Comparison of ENCODE assay signal across 21 cellular contexts in genomic region chr6:38755207-38755606, GRCh38. TPM values are rescaled to one million over a fixed set of nuclear protein-coding genes. Genes with fewer than 3 reads are reported as not detected.
A peak's percentile ranks its signal among the peaks of the same experiment; 100 is the strongest.
DNase-seq lines count a peak whose midpoint lies in the region; ATAC-seq and TF ChIP-seq lines count a peak whose summit lies in the region.
"Had no signal": no experiment of that assay in that cellular context is flagged by ENCODE, and none has a peak within 500 bp of the region (broad histone marks: within the 10 kb centered on the region; RNA-seq: fewer than 3 reads in every experiment).

No MANE protein-coding gene starts in this region.

- POLR2A ChIA-PET in HEK293 (lab: Yijun Ruan, JAX): no interaction called here

- no peak for ATAC-seq in activated T-helper 17 cell treated with anti-CD3 and anti-CD28 coated beads, Interleukin-2, amount 50 U/mL, for 72 hours (replicated peaks)
- no peak for ATAC-seq in HG03039 (IDR thresholded peaks at IDR 0.05; ENCODE audit: unreplicated experiment)
- no peak for ATAC-seq in GM18858 (IDR thresholded peaks at IDR 0.05; ENCODE audit: unreplicated experiment)
- ATAC-seq: CD8-positive, alpha-beta T cell; gastrocnemius medialis; right lobe of liver had no signal

- H3K27me3 Mint-ChIP-seq in activated T-helper 17 cell treated with anti-CD3 and anti-CD28 coated beads, Interleukin-2, amount 50 U/mL, for 72 hours: no peaks in the 10 kb centered on the region
- H3K27me3 Mint-ChIP-seq: dendritic cell treated with granulocyte-macrophage colony-stimulating factor and Interleukin-4, amounts not matched to agents 40 ng/mL and 50 ng/mL, for 4 days had no signal

- H3K27ac ChIP-seq in 22Rv1 (peak overlapping the region; percentile 80), HEK293 (ENCODE audit: extremely low read depth, low read depth, low read length) (no peak overlapping the region), WERI-Rb-1 (no peak overlapping the region)
- H3K27ac ChIP-seq: gastrocnemius medialis, HL-60, right lobe of liver, stomach had no signal

- H3K4me3 ChIP-seq in HEK293 (ENCODE audit: low read depth, low read length): no peak overlapping the region
- H3K4me3 ChIP-seq in WERI-Rb-1 (ENCODE audit: low read depth, low read length): no peak overlapping the region
- H3K4me3 ChIP-seq: gastrocnemius medialis, right lobe of liver, stomach had no signal

- H3K36me3 Mint-ChIP-seq in activated T-helper 17 cell treated with anti-CD3 and anti-CD28 coated beads, Interleukin-2, amount 50 U/mL, for 72 hours (ENCODE audit: low read depth): no peaks in the 10 kb centered on the region
- H3K36me3 Mint-ChIP-seq: brain; CD8-positive, alpha-beta T cell had no signal

- TF ChIP-seq CTCF in 22Rv1 (IDR thresholded peaks at IDR 0.05): no peak
- TF ChIP-seq CTCF in HEK293 (tag by site-specific recombination; IDR thresholded peaks at IDR 0.05): no peak
- no peak for TF ChIP-seq CTCF in WERI-Rb-1 (IDR thresholded peaks at IDR 0.05; ENCODE audit: low read depth, low read length)

- peak overlapping the region; percentile 77 for H3K27ac Mint-ChIP-seq in activated T-helper 17 cell treated with anti-CD3 and anti-CD28 coated beads, Interleukin-2, amount 50 U/mL, for 72 hours
- H3K27ac Mint-ChIP-seq: brain; CD8-positive, alpha-beta T cell; dendritic cell treated with granulocyte-macrophage colony-stimulating factor and Interleukin-4, amounts not matched to agents 40 ng/mL and 50 ng/mL, for 4 days; IgD-negative memory B cell had no signal

- no peaks in the 10 kb centered on the region for H3K9me3 ChIP-seq in HEK293 (ENCODE audit: control insufficient read depth, insufficient read depth, low read depth, low read length)
- H3K9me3 ChIP-seq in WERI-Rb-1 (ENCODE audit: severe bottlenecking): no peaks in the 10 kb centered on the region
- H3K9me3 ChIP-seq: gastrocnemius medialis, right lobe of liver had no signal

- peaks cover 4% of the 10 kb centered on the region for H3K9me3 Mint-ChIP-seq in activated T-helper 17 cell treated with anti-CD3 and anti-CD28 coated beads, Interleukin-2, amount 50 U/mL, for 72 hours
- H3K9me3 Mint-ChIP-seq: CD8-positive, alpha-beta T cell; IgD-negative memory B cell had no signal

- H3K36me3 ChIP-seq in HEK293 (ENCODE audit: control insufficient read depth in 2 of 2, insufficient read depth in 1 of 2, low read length in 2 of 2) (no peaks in the 10 kb centered on the region), WERI-Rb-1 (no peaks in the 10 kb centered on the region)
- H3K36me3 ChIP-seq: gastrocnemius medialis, right lobe of liver, stomach had no signal

- DNase-seq in left kidney (ENCODE audit: low read depth, low spot score): peak; percentile 14
- DNase-seq in NCI-H2081 treated with DMSO at 0.1 percent for 48 hours (lab: John Stamatoyannopoulos, UW): no peak
- DNase-seq in WERI-Rb-1: no peak
- DNase-seq: activated CD4-positive, alpha-beta T cell treated with anti-CD3 and anti-CD28 coated beads, Interleukin-2, amount 50 U/mL, for 1 hour; CD8-positive, alpha-beta T cell; gastrocnemius medialis; NCI-H2081; nucleus accumbens; right lobe of liver; stimulated activated CD4-positive, alpha-beta T cell treated with anti-CD3 and anti-CD28 coated beads, Interleukin-1b, Interleukin-23, amount 100 ng/mL, for 48 hours; stomach had no signal

- peaks cover 8% of the 10 kb centered on the region for H3K4me1 ChIP-seq in HEK293 (ENCODE audit: control insufficient read depth, insufficient read depth, low read length)
- H3K4me1 ChIP-seq: gastrocnemius medialis, right lobe of liver, stomach had no signal

- no peaks in the 10 kb centered on the region for H3K4me1 Mint-ChIP-seq in activated T-helper 17 cell treated with anti-CD3 and anti-CD28 coated beads, Interleukin-2, amount 50 U/mL, for 72 hours
- H3K4me1 Mint-ChIP-seq: brain, IgD-negative memory B cell had no signal

- H3K4me3 Mint-ChIP-seq in activated T-helper 17 cell treated with anti-CD3 and anti-CD28 coated beads, Interleukin-2, amount 50 U/mL, for 72 hours: no peak overlapping the region
- H3K4me3 Mint-ChIP-seq: brain; CD8-positive, alpha-beta T cell; dendritic cell treated with granulocyte-macrophage colony-stimulating factor and Interleukin-4, amounts not matched to agents 40 ng/mL and 50 ng/mL, for 4 days; IgD-negative memory B cell had no signal

- H3K27me3 ChIP-seq in WERI-Rb-1 (ENCODE audit: insufficient read depth, low read depth, severe bottlenecking): no peaks in the 10 kb centered on the region
- H3K27me3 ChIP-seq: gastrocnemius medialis, right lobe of liver, stomach had no signal

- CTCF ChIA-PET in HEK293 (lab: Yijun Ruan, JAX): no interaction called here

TF ChIP-seq in HEK293, 187 proteins besides CTCF, POLR2A, EP300 and RAD21:
- TF ChIP-seq ZNF335 (tag by site-specific recombination; conservative IDR thresholded peaks at IDR 0.05) (0 out of 2 replicates have a peak, but pooled peaks have one; percentile 22), ZFP69B (tag by site-specific recombination; IDR thresholded peaks at IDR 0.05) (no peak)

RNA-seq across cellular contexts. Expression of gene DNAH8, which starts 40.1 kb away (rescaled TPM):
- total RNA-seq in activated T-helper 17 cell treated with anti-CD3 and anti-CD28 coated beads, Interleukin-2, amount 50 U/mL, for 72 hours: under 1 TPM; 0.03 to 0.09 TPM
- total RNA-seq: CD8-positive, alpha-beta T cell; gastrocnemius medialis; H1 had no signal

RNA-seq across cellular contexts. Expression of gene GLO1, which starts 52.3 kb away (rescaled TPM):
- 100 to 1,000 TPM in 1 of 2 donors, 10 to 100 TPM in 1; 94.5 to 190 TPM for total RNA-seq in activated T-helper 17 cell treated with anti-CD3 and anti-CD28 coated beads, Interleukin-2, amount 50 U/mL, for 72 hours
